25 cellular contexts compared by ENCODE assay signal in genomic region chr1:242489545-242489944, GRCh38. TPM values are rescaled to one million over a fixed set of nuclear protein-coding genes. Genes with fewer than 3 reads are reported as not detected.
DNase-seq lines count a peak whose midpoint lies in the region; ATAC-seq, FAIRE-seq and TF ChIP-seq lines count a peak whose summit lies in the region.
"Had no signal": no experiment of that assay in that cellular context is flagged by ENCODE, and none has a peak within 500 bp of the region (broad histone marks: within the 10 kb centered on the region; RNA-seq: fewer than 3 reads in every experiment).

No MANE protein-coding gene starts in this region.

- 39% methylated on average over 3 of the region's 3 CpGs for WGBS in HUES64
- 43% methylated on average over 3 of the region's 3 CpGs; no CpG with 5 or more reads in 1 of the 2 experiments for WGBS in H1 (ENCODE audit: extremely low coverage in 1 of 2, insufficient coverage in 1 of 2, insufficient read length in 1 of 2, insufficient replicate concordance in 2 of 2, low coverage in 1 of 2, low lambda C conversion rate in 2 of 2, missing lambda C conversion rate in 1 of 2), 2 experiments

- TF ChIP-seq CTCF in GM23338 (conservative IDR thresholded peaks at IDR 0.05; ENCODE audit: low read depth in 2 of 2) (no peak), H1 (IDR thresholded peaks at IDR 0.05; ENCODE audit: control extremely low read depth in 1 of 3, insufficient read depth in 1 of 3, low read depth in 1 of 3, low read length in 3 of 3) (no peak), left lung (IDR thresholded peaks at IDR 0.05) (no peak)

- intact Hi-C loops in left lung (cut with DNase I): no loop called here

- ATAC-seq in GM23338 (peak; percentile 49; the same call in 2 of the 3 replicates), left lung (no peak), HG03432 (IDR thresholded peaks at IDR 0.05; ENCODE audit: unreplicated experiment) (no peak)
- ATAC-seq: A549, GM12878 had no signal

- no peak for TF ChIP-seq RAD21 in H1 (IDR thresholded peaks at IDR 0.05 in 1 of 2, conservative IDR thresholded peaks at IDR 0.05 in 1 of 2; ENCODE audit: low read depth in 2 of 2, low read length in 2 of 2)

- H2AFZ ChIP-seq in GM23338 (no peak overlapping the region), H1 (ENCODE audit: low read length) (no peak overlapping the region)

- H4K20me1 ChIP-seq in GM23338 (replicated peaks; ENCODE audit: insufficient read depth) (no peaks in the 10 kb centered on the region), H1 (replicated peaks in 1 of 2; ENCODE audit: control insufficient read depth in 1 of 2, insufficient read depth in 2 of 2, low read length in 2 of 2) (no peaks in the 10 kb centered on the region)
- H4K20me1 ChIP-seq: BLaER1 treated with 17β-estradiol and CSF1 and Interleukin-3, amounts not matched to agents 10 nM and 100 nM had no signal

- H3K4me3 Mint-ChIP-seq in GM23338: no peak overlapping the region
- H3K4me3 Mint-ChIP-seq: CD14-positive monocyte; CD4-positive, alpha-beta T cell; CD8-positive, alpha-beta memory T cell had no signal

- peak; percentile 19 for FAIRE-seq in H1 (lab: Jason Lieb, UNC)
- FAIRE-seq: A549, D721Med, GM12878 had no signal

- H2BK15ac ChIP-seq in H1 (ENCODE audit: low read length): no peak overlapping the region

- no peak overlapping the region for H4K8ac ChIP-seq in H1 (ENCODE audit: extremely low read depth, insufficient read depth, low read length)

- H2BK120ac ChIP-seq in H1 (replicated peaks; ENCODE audit: low read depth, low read length): no peak overlapping the region

- peaks cover 13% of the 10 kb centered on the region; the same call in 1 of the 3 replicates for H3K9me3 Mint-ChIP-seq in GM23338
- H3K9me3 Mint-ChIP-seq: CD4-positive, alpha-beta T cell had no signal

- no peak overlapping the region for H2BK20ac ChIP-seq in H1 (ENCODE audit: low read length)

- H3K23me2 ChIP-seq in H1 (ENCODE audit: low read depth, low read length): no peaks in the 10 kb centered on the region

- H3K9me2 ChIP-seq in GM23338 (ENCODE audit: insufficient read depth): no peaks in the 10 kb centered on the region

- H3F3A ChIP-seq in GM23338 (replicated peaks; ENCODE audit: low read depth): no peaks in the 10 kb centered on the region; the same call in 1 of the 2 replicates

- H3K27me3 Mint-ChIP-seq in GM23338 (ENCODE audit: insufficient read depth, low read depth, poor library complexity): peaks cover 7% of the 10 kb centered on the region

- no peak overlapping the region for H2AK5ac ChIP-seq in H1 (ENCODE audit: low read depth, low read length)

- DNase-seq in GM23338 (ENCODE audit: low spot score) (peak; percentile 51), H1 (ENCODE audit: low read depth in 1 of 2, low spot score in 2 of 2) (no peak), left lung (no peak), Kasumi-1 (lab: John Stamatoyannopoulos, UW) (no peak)
- DNase-seq: 8988T; ACHN; AML-193; BE2C; CD4-positive, alpha-beta T cell; CD8-positive, alpha-beta memory T cell; DMS 273 treated with DMSO at 0.1 percent for 48 hours; DMS79; EL; GDM1; GOT3; H7; HCEC 1CT had no signal

- peaks cover 6% of the 10 kb centered on the region; the same call in 1 of the 2 replicates for H3K79me2 ChIP-seq in GM23338 (replicated peaks; ENCODE audit: insufficient read depth)
- H3K79me2 ChIP-seq in H1 (ENCODE audit: control insufficient read depth in 1 of 2, insufficient read depth in 2 of 2, low read length in 2 of 2): no peaks in the 10 kb centered on the region

- no peak overlapping the region for H4K91ac ChIP-seq in H1 (replicated peaks; ENCODE audit: insufficient read length, low read length)

- no peak overlapping the region for H3K27ac Mint-ChIP-seq in GM23338
- H3K27ac Mint-ChIP-seq: CD14-positive monocyte; CD4-positive, alpha-beta T cell; CD8-positive, alpha-beta memory T cell had no signal

- TF ChIP-seq EP300 in H1 (IDR thresholded peaks at IDR 0.05; ENCODE audit: borderline replicate concordance in 1 of 2, low read depth in 2 of 2, low read length in 2 of 2): no peak

- no peak overlapping the region for H4K5ac ChIP-seq in H1 (ENCODE audit: insufficient read length, low read depth, low read length)

- POLR2A ChIA-PET in H1 (lab: Charles Lee; ENCODE audit: partially characterized antibody): interaction anchor here (0.6 kb wide), 1 partner anchor 18 kb away, joined by 3 read pairs; no protein-coding TSS in a partner anchor

- H2BK5ac ChIP-seq in H1 (ENCODE audit: low read depth, low read length): 0 out of 2 replicates have a peak overlapping the region, but pooled peaks have one; percentile 66

- no peaks in the 10 kb centered on the region for H3K9me3 ChIP-seq in HUES64 (ENCODE audit: insufficient read depth, low read depth, low read length)
- 0 out of 4 replicates have a peak, but pooled peaks cover 3 to 4% of the 10 kb centered on the region in 2 experiments for H3K9me3 ChIP-seq in H1 (ENCODE audit: insufficient read depth in 2 of 2, low read depth in 1 of 2, low read length in 1 of 2)
- no peaks in the 10 kb centered on the region for H3K9me3 ChIP-seq in iPS-20b (ENCODE audit: insufficient read depth, low read depth, low read length)
- H3K9me3 ChIP-seq in left lung: peaks cover 0 to 6% of the 10 kb centered on the region in 2 donors
- H3K9me3 ChIP-seq: A549; BE2C; BLaER1 treated with 17β-estradiol and CSF1 and Interleukin-3, amounts not matched to agents 10 nM and 100 nM had no signal

- H3K4me2 ChIP-seq in GM23338: peak overlapping the region; percentile 43
- peak overlapping the region in 1 of 2 experiments; percentile 14; a peak in 2 of 4 replicates for H3K4me2 ChIP-seq in H1 (ENCODE audit: insufficient read depth in 1 of 2, low read depth in 2 of 2, low read length in 2 of 2)
- H3K4me2 ChIP-seq: A549; BLaER1 treated with 17β-estradiol and CSF1 and Interleukin-3, amounts not matched to agents 10 nM and 100 nM had no signal

- CTCF ChIA-PET in H1 (lab: Charles Lee; ENCODE audit: partially characterized antibody): interaction anchor here (0.6 kb wide), 1 partner anchor 34 kb away, joined by 3 read pairs; no protein-coding TSS in a partner anchor

- peak overlapping the region; percentile 86 for H3K27ac ChIP-seq in GM23338 (ENCODE audit: low read depth)
- H3K27ac ChIP-seq in HUES64 (ENCODE audit: low read depth, low read length): peak overlapping the region; percentile 50; the same call in 1 of the 2 replicates
- H3K27ac ChIP-seq in H1 (ENCODE audit: low read depth, low read length): no peak overlapping the region
- H3K27ac ChIP-seq in iPS-20b (ENCODE audit: low read length): no peak overlapping the region
- no peak overlapping the region for H3K27ac ChIP-seq in left lung
- H3K27ac ChIP-seq: A549; BLaER1 treated with 17β-estradiol and CSF1 and Interleukin-3, amounts not matched to agents 10 nM and 100 nM had no signal

- H3K79me1 ChIP-seq in H1 (ENCODE audit: low read depth, low read length): no peaks in the 10 kb centered on the region

- H3K4me1 ChIP-seq in GM23338 (ENCODE audit: insufficient read depth): peaks cover 31% of the 10 kb centered on the region
- peaks cover 25% of the 10 kb centered on the region for H3K4me1 ChIP-seq in HUES64 (ENCODE audit: insufficient read depth, low read length)
- H3K4me1 ChIP-seq in H1 (replicated peaks in 1 of 4; ENCODE audit: control insufficient read depth in 3 of 4, insufficient read depth in 4 of 4, low read length in 3 of 4): peaks cover 0 to 6% (median 3%) of the 10 kb centered on the region in 4 experiments; a peak in 2 of 7 replicates
- H3K4me1 ChIP-seq in iPS-20b (ENCODE audit: insufficient read depth, low read length): peaks cover 24% of the 10 kb centered on the region
- no peaks in the 10 kb centered on the region for H3K4me1 ChIP-seq in left lung
- H3K4me1 ChIP-seq: A549, BE2C had no signal

- no peak overlapping the region for H3K4ac ChIP-seq in H1 (replicated peaks; ENCODE audit: insufficient read length, low read depth, low read length)

- no peak overlapping the region for H3K9ac ChIP-seq in HUES64 (ENCODE audit: low read depth, low read length)
- H3K9ac ChIP-seq in H1 (replicated peaks in 1 of 4; ENCODE audit: extremely low read depth in 1 of 4, low read depth in 3 of 4, low read length in 3 of 4): no peak overlapping the region
- H3K9ac ChIP-seq in iPS-20b (ENCODE audit: low read depth, low read length): no peak overlapping the region
- H3K9ac ChIP-seq: BLaER1 treated with 17β-estradiol and CSF1 and Interleukin-3, amounts not matched to agents 10 nM and 100 nM had no signal

- H3K36me3 Mint-ChIP-seq in GM23338 (ENCODE audit: low read depth): peaks cover 14% of the 10 kb centered on the region
- H3K36me3 Mint-ChIP-seq: CD14-positive monocyte; CD8-positive, alpha-beta memory T cell had no signal

- H3K4me1 Mint-ChIP-seq in GM23338: peaks cover 20% of the 10 kb centered on the region
- H3K4me1 Mint-ChIP-seq: CD14-positive monocyte; CD8-positive, alpha-beta memory T cell had no signal

- no peak overlapping the region for H3K18ac ChIP-seq in H1 (ENCODE audit: extremely low read depth, low read length)

- H3K36me3 ChIP-seq in GM23338 (ENCODE audit: insufficient read depth): peaks cover 12% of the 10 kb centered on the region; the same call in 1 of the 2 replicates
- H3K36me3 ChIP-seq in HUES64 (ENCODE audit: insufficient read depth, low read length): no peaks in the 10 kb centered on the region
- no peaks in the 10 kb centered on the region for H3K36me3 ChIP-seq in H1 (ENCODE audit: control insufficient read depth in 2 of 4, insufficient read depth in 4 of 4, low read length in 3 of 4)
- no peaks in the 10 kb centered on the region for H3K36me3 ChIP-seq in iPS-20b (ENCODE audit: insufficient read depth, low read depth, low read length)
- no peaks in the 10 kb centered on the region for H3K36me3 ChIP-seq in left lung
- H3K36me3 ChIP-seq: BE2C; BLaER1 treated with 17β-estradiol and CSF1 and Interleukin-3, amounts not matched to agents 10 nM and 100 nM had no signal

- H3K14ac ChIP-seq in H1 (ENCODE audit: insufficient read length): no peak overlapping the region

- no peak overlapping the region for H3K23ac ChIP-seq in H1 (ENCODE audit: insufficient read length)

- no peaks in the 10 kb centered on the region for H3K27me3 ChIP-seq in GM23338 (ENCODE audit: insufficient read depth)
- no peaks in the 10 kb centered on the region for H3K27me3 ChIP-seq in HUES64 (ENCODE audit: insufficient read depth, low read length)
- H3K27me3 ChIP-seq in H1 (replicated peaks in 1 of 4; ENCODE audit: control insufficient read depth in 3 of 4, extremely low read depth in 1 of 4, insufficient read depth in 3 of 4, low read length in 3 of 4): no peaks in the 10 kb centered on the region
- H3K27me3 ChIP-seq in iPS-20b (ENCODE audit: insufficient read depth, low read length): no peaks in the 10 kb centered on the region
- no peaks in the 10 kb centered on the region for H3K27me3 ChIP-seq in left lung
- H3K27me3 ChIP-seq: BE2C; BLaER1 treated with 17β-estradiol and CSF1 and Interleukin-3, amounts not matched to agents 10 nM and 100 nM had no signal

- H2BK12ac ChIP-seq in H1 (ENCODE audit: low read depth, low read length): no peak overlapping the region

- H3K4me3 ChIP-seq in GM23338: no peak overlapping the region
- H3K4me3 ChIP-seq in HUES64 (ENCODE audit: low read length): no peak overlapping the region
- H3K4me3 ChIP-seq in H1 (ENCODE audit: extremely low read depth in 1 of 4, insufficient read depth in 2 of 4, low read depth in 3 of 4, low read length in 4 of 4): no peak overlapping the region; a peak in 1 of 8 replicates
- H3K4me3 ChIP-seq in iPS-20b (ENCODE audit: low read length): peak overlapping the region; percentile 16; the same call in 1 of the 2 replicates
- H3K4me3 ChIP-seq in left lung: no peak overlapping the region
- H3K4me3 ChIP-seq: A549; BLaER1 treated with 17β-estradiol and CSF1 and Interleukin-3, amounts not matched to agents 10 nM and 100 nM; GM12878 had no signal

- H3K56ac ChIP-seq in H1 (replicated peaks; ENCODE audit: insufficient read length, low read depth, low read length): no peak overlapping the region

- no peak for TF ChIP-seq POLR2A in H1 (IDR thresholded peaks at IDR 0.05; ENCODE audit: control extremely low read depth in 1 of 2, low read depth in 2 of 2, low read length in 2 of 2)

RNA-seq across cellular contexts. Expression of gene PLD5, which starts 35.0 kb away (rescaled TPM):
- total RNA-seq in GM23338 (2014; rRNA removed; shearing (Covaris generic)): 4.2 and 5.8 TPM in 2 replicates
- polyA plus RNA-seq in GM23338 (2016; fragmentation: Nextera tagmentation; extraction: Ambion mirVana): 4.1 and 5.5 TPM in 2 replicates
- polyA plus RNA-seq in HUES64 (2013, experiment 1 of 2): 2.9 TPM
- 3.2 TPM for polyA plus RNA-seq in HUES64 (2013, experiment 2 of 2)
- total RNA-seq in H1 (2021; fragmentation: NEBNext Ultra II Directional; extraction: Animal tissue kit (Norgen Biotek cat#: 25700)): 7.5 and 8.5 TPM in 2 replicates
- 0.66 and 0.86 TPM in 2 replicates for polyA plus RNA-seq in H1 (2011; rRNA removed)
- 1.1 TPM for polyA plus RNA-seq in H1 (2011; cell fraction: cytosol; rRNA removed)
- polyA plus RNA-seq in H1 (2011; cell fraction: nucleus; rRNA removed): 2.1 TPM
- polyA plus RNA-seq in H1 (2012, experiment 1 of 2): 1.5 to 3.5 TPM (median 2.5 TPM) in 4 replicates
- 0.91 TPM for polyA plus RNA-seq in H1 (2012, experiment 2 of 2)
- 2.6 TPM for polyA plus RNA-seq in H1 (2013, experiment 1 of 2)
- 3.7 TPM for polyA plus RNA-seq in H1 (2013, experiment 2 of 2)
- polyA minus RNA-seq in H1 (2011; rRNA and poly(A)+ RNA removed): 2.2 and 2.8 TPM in 2 replicates
- 2.1 TPM for polyA minus RNA-seq in H1 (2011; cell fraction: cytosol; rRNA and poly(A)+ RNA removed)
- polyA minus RNA-seq in H1 (2011; cell fraction: nucleus; rRNA and poly(A)+ RNA removed): 7.5 TPM
- total RNA-seq in left lung: 10 to 100 TPM in 1 of 2 donors, under 1 TPM in 1; 0.55 to 11.0 TPM
- total RNA-seq: CD4-positive, alpha-beta T cell; CD8-positive, alpha-beta memory T cell; GM12878 had no signal
- polyA plus RNA-seq: CD14-positive monocyte; CD8-positive, alpha-beta memory T cell; GM12878 had no signal

Comparison
In these comparisons a context has a peak if more than half of its experiments do, and no peak if none do; other contexts are left out.
1. H3K27ac ChIP-seq: peak in GM23338 (single experiment) and HUES64 (single experiment); none in H1 (single experiment), iPS-20b (single experiment) and left lung (0 of 2).